In genomic region chr3:58490860-58491501, GRCh38 we compare ENCODE assay signal across 8 cellular contexts. TPM values are rescaled to one million over a fixed set of nuclear protein-coding genes. Genes with fewer than 3 reads are reported as not detected.
DNase-seq lines count a peak whose midpoint lies in the region; ATAC-seq and TF ChIP-seq lines count a peak whose summit lies in the region.

No MANE protein-coding gene starts in this region.

- H3K36me3 Mint-ChIP-seq in MCF 10A (ENCODE audit: insufficient read depth, unreplicated experiment) (no peaks in the 10 kb centered on the region), memory B cell (no peaks in the 10 kb centered on the region)

- H3K9me3 ChIP-seq in upper lobe of left lung, result no peaks in the 10 kb centered on the region

- no peak for TF ChIP-seq EP300 in upper lobe of left lung (IDR thresholded peaks at IDR 0.05)

- H3K36me3 ChIP-seq in upper lobe of left lung, result no peaks in the 10 kb centered on the region

- peak overlapping the region in 3 of 4 donors; percentile 87 to 98 (median 89) for H3K4me3 ChIP-seq in upper lobe of left lung

- intact Hi-C loops in MCF 10A (cut with micrococcal nuclease), result no loop called here

- H3K27ac ChIP-seq in upper lobe of left lung, result peak overlapping the region; percentile 55 to 93 (median 82)

- no peak for TF ChIP-seq CTCF in MCF 10A (IDR thresholded peaks at IDR 0.05; ENCODE audit: unreplicated experiment)
- no peak for TF ChIP-seq CTCF in upper lobe of left lung (IDR thresholded peaks at IDR 0.05)

- POLR2A ChIA-PET in MCF 10A (lab: Yijun Ruan, JAX), result interaction anchor here (0.7 to 7.6 kb wide), 10 partner anchors 20 to 185 kb away, joined by 3 to 62 read pairs (median 5); partner anchors contain the start of genes HTD2, PDHB and RPP14

- H3K4me3 Mint-ChIP-seq in MCF 10A (ENCODE audit: unreplicated experiment) (peak overlapping the region; percentile 78), memory B cell (peak overlapping the region; percentile 82)

- WGBS in upper lobe of left lung, 2 donors, result 64 to 78% methylated on average over 10 to 17 of the region's 19 CpGs

- peaks cover 24 to 33% (median 28%) of the 10 kb centered on the region in 4 donors for H3K4me1 ChIP-seq in upper lobe of left lung

- H3K9me3 Mint-ChIP-seq in MCF 10A (ENCODE audit: unreplicated experiment), result no peaks in the 10 kb centered on the region
- H3K9me3 Mint-ChIP-seq in memory B cell, result no peaks in the 10 kb centered on the region

- no peak for ATAC-seq in memory B cell (ENCODE audit: low read depth)
- ATAC-seq in upper lobe of left lung (ENCODE audit: low FRiP score in 2 of 2), result no peak
- no peak for ATAC-seq in GM21786 (IDR thresholded peaks at IDR 0.05; ENCODE audit: unreplicated experiment)

- TF ChIP-seq POLR2A in upper lobe of left lung (IDR thresholded peaks at IDR 0.05), result no peak

- no TSS peak for BruUV-seq in MCF 10A (replicated peaks; lab: Mats Ljungman, UMichigan)

- H3K27me3 Mint-ChIP-seq in MCF 10A (ENCODE audit: insufficient read depth, unreplicated experiment) (no peaks in the 10 kb centered on the region), memory B cell (peaks cover 6% of the 10 kb centered on the region)

- CTCF ChIA-PET in MCF 10A (lab: Yijun Ruan, JAX), result interaction anchor here (0.6 to 5.7 kb wide), 25 partner anchors 10 to 184 kb away, joined by 3 to 60 read pairs (median 5); partner anchors contain the start of genes ACOX2, HTD2, PXK and RPP14

- DNase-seq in activated gamma-delta T cell (lab: John Stamatoyannopoulos, UW) (peak; percentile 9), activated gamma-delta T cell treated with Interleukin-2 at 50 U/mL for 16 hours (no peak), MCF 10A (ENCODE audit: unreplicated experiment) (no peak), memory B cell (ENCODE audit: low spot score in 2 of 2) (no peak), upper lobe of left lung (peak in 1 of 2 donors; percentile 77), SKM-1 (lab: John Stamatoyannopoulos, UW; ENCODE audit: unreplicated experiment) (no peak), germinal center (ENCODE audit: low spot score) (no peak)

- H3K27ac Mint-ChIP-seq in MCF 10A (ENCODE audit: low read depth, unreplicated experiment) (no peak overlapping the region), memory B cell (peak overlapping the region; percentile 80)

- H3K4me1 Mint-ChIP-seq in MCF 10A (ENCODE audit: insufficient read depth, unreplicated experiment), result peaks cover 35% of the 10 kb centered on the region
- peaks cover 26% of the 10 kb centered on the region for H3K4me1 Mint-ChIP-seq in memory B cell

- H3K27me3 ChIP-seq in upper lobe of left lung, result no peaks in the 10 kb centered on the region

RNA-seq across cellular contexts. Expression of gene KCTD6, which starts 0.9 kb away (rescaled TPM):
- total RNA-seq in MCF 10A (2022) (9.9 and 10.6 TPM in 2 replicates), upper lobe of left lung (10 to 100 TPM in 1 of 6 donors, 1 to 10 TPM in 5; 2.2 to 13.1 (median 6.0) TPM)

RNA-seq across cellular contexts. Expression of gene ACOX2, which starts 46.0 kb away (rescaled TPM):
- total RNA-seq in MCF 10A (2022), result 4.3 and 14.4 TPM in 2 replicates
- 10 to 100 TPM in 4 of 6 donors, 1 to 10 TPM in 2; 5.2 to 32.5 (median 15.8) TPM for total RNA-seq in upper lobe of left lung

RNA-seq across cellular contexts. Expression of gene PDHB, which starts 57.3 kb away (rescaled TPM):
- total RNA-seq in MCF 10A (2022) (52.2 and 62.2 TPM in 2 replicates), upper lobe of left lung (10 to 100 TPM; 20.4 to 81.4 (median 48.5) TPM)
